8 cellular contexts compared by ENCODE assay signal in the genomic region with DNA sequence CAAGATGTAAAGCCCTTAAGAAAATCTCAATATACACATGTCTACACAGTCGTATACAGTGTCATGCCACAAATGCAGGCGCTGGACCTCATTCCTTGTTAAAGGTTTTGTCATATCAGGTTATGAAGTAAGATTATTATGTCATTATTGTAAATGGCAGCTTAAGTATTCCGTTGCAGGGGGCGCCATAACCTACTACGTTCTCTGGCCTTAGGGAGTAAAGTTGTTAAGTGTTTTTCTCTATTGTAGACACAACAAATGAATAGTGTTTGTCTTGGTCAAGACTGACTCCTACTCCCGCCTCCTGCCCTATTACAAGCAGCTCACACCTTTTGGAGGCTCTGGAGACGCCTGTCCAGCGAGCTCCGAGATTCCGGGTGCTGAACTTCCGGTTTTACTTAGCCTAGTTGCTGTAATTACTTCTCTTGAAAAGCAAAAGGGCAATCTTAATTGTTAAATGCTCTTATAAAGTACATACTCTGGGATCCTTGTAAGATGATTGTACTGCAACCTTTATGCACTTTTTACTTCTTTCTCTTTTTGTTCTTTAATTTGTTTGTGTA. TPM values are rescaled to one million over a fixed set of nuclear protein-coding genes. Genes with fewer than 3 reads are reported as not detected.
DNase-seq lines count a peak whose midpoint lies in the region; ATAC-seq and TF ChIP-seq lines count a peak whose summit lies in the region.

No MANE protein-coding gene starts in this region.

- peaks cover 11% of the 10 kb centered on the region for H3K4me1 Mint-ChIP-seq in Caco-2 (ENCODE audit: low read depth, unreplicated experiment)
- peaks cover 24% of the 10 kb centered on the region for H3K4me1 Mint-ChIP-seq in neural crest cell

- H3K9me2 ChIP-seq in OCI-LY7 (ENCODE audit: insufficient read depth, low read length) = no peaks in the 10 kb centered on the region

- H3K4me1 ChIP-seq in Caco-2 (peaks cover 16% of the 10 kb centered on the region), OCI-LY7 (ENCODE audit: insufficient read depth, low read length, poor library complexity, severe bottlenecking) (peaks cover 5% of the 10 kb centered on the region), thymus (ENCODE audit: control insufficient read depth, insufficient read depth, low read length) (peaks cover 6% of the 10 kb centered on the region)

- WGBS in thymus = 2% methylated on average over 11 of the region's 11 CpGs

- H3K4me2 ChIP-seq in OCI-LY7 (ENCODE audit: low read length) = peak overlapping the region; percentile 84

- DNase-seq in Caco-2 (peak; percentile 60 to 65), OCI-LY7 (ENCODE audit: low spot score) (peak; percentile 70), fibroblast of pulmonary artery (ENCODE audit: low read depth) (peak; percentile 67), neural crest cell (ENCODE audit: low read depth, low spot score) (peak; percentile 15)
- DNase-seq in activated T-cell treated with anti-CD3 and anti-CD28 coated beads, Interleukin-2, amount 50 U/mL, for 48 hours = peak; percentile 66 to 69

- peak overlapping the region; percentile 95 for H2AFZ ChIP-seq in OCI-LY7 (ENCODE audit: low read length)

- H3K36me3 ChIP-seq in Caco-2 (ENCODE audit: control insufficient read depth, insufficient read depth, low read length) (peaks cover 4% of the 10 kb centered on the region; the same call in 1 of the 2 replicates), OCI-LY7 (ENCODE audit: insufficient read depth, low read length) (peaks cover 27% of the 10 kb centered on the region), thymus (ENCODE audit: control insufficient read depth, insufficient read depth) (peaks cover 6% of the 10 kb centered on the region)

- H3K9me3 Mint-ChIP-seq in Caco-2 (ENCODE audit: unreplicated experiment) (peaks cover 13% of the 10 kb centered on the region), neural crest cell (no peaks in the 10 kb centered on the region)

- H3K4me3 ChIP-seq in Caco-2 (ENCODE audit: low read depth, low read length) (peak overlapping the region; percentile 89), OCI-LY7 (ENCODE audit: low read depth, low read length, poor library complexity, severe bottlenecking) (peak overlapping the region; percentile 90), fibroblast of pulmonary artery (replicated peaks; ENCODE audit: low read depth, low read length) (peak overlapping the region; percentile 66), thymus (ENCODE audit: low read length) (peak overlapping the region; percentile 95)

- CTCF ChIA-PET in Caco-2 (lab: Charles Lee) (interaction anchor here (1.1 to 3.5 kb wide), 9 partner anchors 13 to 618 kb away, joined by 3 to 74 read pairs (median 7); partner anchors contain the start of genes ANKIB1, KRIT1, PEX1 and RBM48), OCI-LY7 (lab: Charles Lee; ENCODE audit: unreplicated experiment) (interaction anchor here (1.1 to 1.7 kb wide), 2 partner anchors 41 to 80 kb away, joined by 3 to 6 read pairs; partner anchors contain the start of gene RBM48)

- H3K27ac ChIP-seq in OCI-LY7 (ENCODE audit: low read depth, low read length, poor library complexity, severe bottlenecking) (peak overlapping the region; percentile 68), thymus (ENCODE audit: low read depth) (peak overlapping the region; percentile 97)

- no peaks in the 10 kb centered on the region for H3K27me3 ChIP-seq in Caco-2 (replicated peaks; ENCODE audit: control insufficient read depth, insufficient read depth, low read length)
- H3K27me3 ChIP-seq in thymus (ENCODE audit: control insufficient read depth, insufficient read depth) = no peaks in the 10 kb centered on the region

- ATAC-seq in GM19397 (IDR thresholded peaks at IDR 0.05; ENCODE audit: unreplicated experiment) (peak; percentile 27), HG03558 (IDR thresholded peaks at IDR 0.05; ENCODE audit: extremely low read depth, unreplicated experiment) (peak; percentile 22)

- peak in 1 of 2 experiments; percentile 39 for TF ChIP-seq CTCF in Caco-2 (IDR thresholded peaks at IDR 0.05; ENCODE audit: insufficient read depth in 1 of 2, low read depth in 1 of 2, low read length in 1 of 2, severe bottlenecking in 1 of 2, unreplicated experiment in 1 of 2)
- peak; percentile 84 for TF ChIP-seq CTCF in OCI-LY7 (conservative IDR thresholded peaks at IDR 0.05; ENCODE audit: low read length)
- TF ChIP-seq CTCF in fibroblast of pulmonary artery (IDR thresholded peaks at IDR 0.05; ENCODE audit: low read length, missing control alignments) = peak; percentile 54
- peak; percentile 63 for TF ChIP-seq CTCF in neural crest cell (conservative IDR thresholded peaks at IDR 0.05)

- H3K36me3 Mint-ChIP-seq in Caco-2 (ENCODE audit: insufficient read depth, unreplicated experiment) = peaks cover 33% of the 10 kb centered on the region
- peaks cover 10% of the 10 kb centered on the region for H3K36me3 Mint-ChIP-seq in neural crest cell (ENCODE audit: low read depth)

- H3K4me3 Mint-ChIP-seq in Caco-2 (ENCODE audit: unreplicated experiment) (peak overlapping the region; percentile 82), neural crest cell (peak overlapping the region; percentile 92)

- peak overlapping the region; percentile 86 for H3K27ac Mint-ChIP-seq in Caco-2 (ENCODE audit: unreplicated experiment)
- peak overlapping the region; percentile 68 for H3K27ac Mint-ChIP-seq in neural crest cell (ENCODE audit: unreplicated experiment)

- H3K27me3 Mint-ChIP-seq in Caco-2 (ENCODE audit: insufficient read depth, unreplicated experiment) (no peaks in the 10 kb centered on the region), neural crest cell (ENCODE audit: low read depth) (no peaks in the 10 kb centered on the region)

- POLR2A ChIA-PET in Caco-2 (lab: Charles Lee) (interaction anchor here (1.9 to 2.4 kb wide), 5 partner anchors 13 to 202 kb away, joined by 11 to 31 read pairs (median 17); partner anchors contain the start of genes ANKIB1, KRIT1, PEX1 and RBM48), OCI-LY7 (lab: Charles Lee) (interaction anchor here (0.7 to 5.0 kb wide), 14 partner anchors 8 to 619 kb away, joined by 3 to 26 read pairs (median 3); partner anchors contain the start of genes AKAP9, CYP51A1, MTERF1 and PEX1)

- intact Hi-C loops in Caco-2 (cut with micrococcal nuclease; ENCODE audit: unreplicated experiment) (loop anchor here (1.0 to 5.0 kb wide), 4 partner anchors 16 to 566 kb away; partner anchors contain the start of gene MTERF1), OCI-LY7 (cut with micrococcal nuclease; ENCODE audit: unreplicated experiment) (loop anchor here (5.0 kb wide), 1 partner anchor 201 kb away; the partner anchor contains the start of genes ANKIB1 and KRIT1)

- BruUV-seq in Caco-2 (replicated peaks; lab: Mats Ljungman, UMichigan) = TSS peak; percentile 37
- BruUV-seq in OCI-LY7 (replicated peaks; lab: Mats Ljungman, UMichigan) = no TSS peak

- H3K9me3 ChIP-seq in Caco-2 (peaks cover 5% of the 10 kb centered on the region; the same call in 1 of the 2 replicates), OCI-LY7 (ENCODE audit: low read length) (no peaks in the 10 kb centered on the region), thymus (ENCODE audit: control insufficient read depth) (no peaks in the 10 kb centered on the region)

- H3K79me2 ChIP-seq in OCI-LY7 (ENCODE audit: insufficient read depth, low read depth, low read length) = no peaks in the 10 kb centered on the region

- H4K20me1 ChIP-seq in OCI-LY7 (ENCODE audit: insufficient read depth, low read length) = no peaks in the 10 kb centered on the region

RNA-seq across cellular contexts. Expression of gene GATAD1, which starts 1.0 kb away (rescaled TPM):
- 36.7 and 38.2 TPM in 2 replicates for total RNA-seq in Caco-2 (2022)
- 15.5 and 19.6 TPM in 2 replicates for total RNA-seq in OCI-LY7 (2014; rRNA removed; shearing (Covaris generic))
- total RNA-seq in OCI-LY7 (2022) = 37.9 and 47.3 TPM in 2 replicates
- total RNA-seq in neural crest cell = 38.7 and 42.3 TPM in 2 replicates
- 24.6 TPM for polyA plus RNA-seq in thymus

RNA-seq across cellular contexts. Expression of gene ERVW-1, which starts 29.5 kb away (rescaled TPM):
- total RNA-seq in Caco-2 (2022) (0.51 TPM in 1 of 2 replicates, not detected in the other), OCI-LY7 (2022) (not detected in 2 replicates), neural crest cell (not detected in 2 replicates)
- not detected in 2 replicates for total RNA-seq in OCI-LY7 (2014; rRNA removed; shearing (Covaris generic))
- 0.14 TPM for polyA plus RNA-seq in thymus

Comparison
In these comparisons a context has a peak if more than half of its experiments do, and no peak if none do; other contexts are left out.
1. Peak in every context shown above with its lines: DNase-seq, ATAC-seq, H3K4me3 ChIP-seq and H3K27ac ChIP-seq.
2. DNase-seq: peak in every context shown above with its lines; median percentile 70 in OCI-LY7; 68 in activated T-cell treated with anti-CD3 and anti-CD28 coated beads, Interleukin-2, amount 50 U/mL, for 48 hours; 67 in fibroblast of pulmonary artery; 62 in Caco-2; 15 in neural crest cell.